26 cellular contexts compared by ENCODE assay signal in genomic region chr12:104048162-104048561, GRCh38. TPM values are rescaled to one million over a fixed set of nuclear protein-coding genes. Genes with fewer than 3 reads are reported as not detected.
A peak's percentile ranks its signal among the peaks of the same experiment; 100 is the strongest.
DNase-seq lines count a peak whose midpoint lies in the region; ATAC-seq and TF ChIP-seq lines count a peak whose summit lies in the region.
"Had no signal": no experiment of that assay in that cellular context is flagged by ENCODE, and none has a peak within 500 bp of the region (broad histone marks: within the 10 kb centered on the region; RNA-seq: fewer than 3 reads in every experiment).

No MANE protein-coding gene starts in this region.

- H3F3A ChIP-seq in SK-N-SH (replicated peaks; ENCODE audit: insufficient read depth): peaks cover 22% of the 10 kb centered on the region

- H3K4me2 ChIP-seq in SK-N-SH (peak overlapping the region; percentile 88), osteoblast (ENCODE audit: insufficient read depth, low read length) (peak overlapping the region; percentile 97)

- TF ChIP-seq CTCF in SK-N-SH (IDR thresholded peaks at IDR 0.05): no peak
- TF ChIP-seq CTCF in coronary artery (IDR thresholded peaks at IDR 0.05): no peak
- no peak for TF ChIP-seq CTCF in osteoblast (IDR thresholded peaks at IDR 0.05; ENCODE audit: extremely low read depth, low read depth, low read length)

- H3K27ac Mint-ChIP-seq in T-helper 2 cell treated with Interferon-gamma antibody and Interleukin-4, amounts not matched to agents 5 μg/mL and 100 μg/mL, for 36 hours: no peak overlapping the region
- H3K27ac Mint-ChIP-seq: dendritic cell treated with granulocyte-macrophage colony-stimulating factor and Interleukin-4, amounts not matched to agents 40 ng/mL and 50 ng/mL, for 4 days; stimulated activated naive B cell treated with anti-CD40 and anti-IgM and Interleukin-4, amounts not matched to agents 10 μg/mL and 1 μg/mL and 100 μg/mL, for 72 hours; T-cell had no signal

- H4K20me1 ChIP-seq in SK-N-SH (ENCODE audit: insufficient read depth) (no peaks in the 10 kb centered on the region), osteoblast (ENCODE audit: insufficient read depth, low read length) (no peaks in the 10 kb centered on the region)

- H3K27ac ChIP-seq in SK-N-SH (ENCODE audit: low read depth in 2 of 2, low read length in 1 of 2) (peak overlapping the region in 1 of 2 experiments; percentile 91; a peak in 1 of 4 replicates), coronary artery (no peak overlapping the region), osteoblast (ENCODE audit: low read depth, low read length) (no peak overlapping the region)
- H3K27ac ChIP-seq: 22Rv1, cardiac muscle cell, lower lobe of right lung had no signal

- no peaks in the 10 kb centered on the region for H3K9me3 Mint-ChIP-seq in T-helper 2 cell treated with Interferon-gamma antibody and Interleukin-4, amounts not matched to agents 5 μg/mL and 100 μg/mL, for 36 hours
- H3K9me3 Mint-ChIP-seq: activated T-cell treated with anti-CD3 and anti-CD28 coated beads, Interleukin-2, amount 50 U/mL, for 4 hours; dendritic cell treated with granulocyte-macrophage colony-stimulating factor and Interleukin-4, amounts not matched to agents 40 ng/mL and 50 ng/mL, for 4 days; stimulated activated naive B cell treated with anti-CD40 and anti-IgM and Interleukin-4, amounts not matched to agents 10 μg/mL and 1 μg/mL and 100 μg/mL, for 72 hours; T-cell had no signal

- no peak overlapping the region for H3K9ac ChIP-seq in SK-N-SH

- no peak for TF ChIP-seq EP300 in SK-N-SH (IDR thresholded peaks at IDR 0.05; ENCODE audit: borderline replicate concordance in 1 of 2, low read depth in 1 of 2, low read length in 1 of 2)

- no peaks in the 10 kb centered on the region for H3K36me3 ChIP-seq in SK-N-SH (replicated peaks in 1 of 2; ENCODE audit: control insufficient read depth in 1 of 2, insufficient read depth in 2 of 2, low read length in 1 of 2)
- H3K36me3 ChIP-seq in osteoblast (ENCODE audit: insufficient read depth, low read length): no peaks in the 10 kb centered on the region
- H3K36me3 ChIP-seq: BE2C, cardiac muscle cell, lower lobe of right lung had no signal

- peaks cover 53% of the 10 kb centered on the region for H3K27me3 Mint-ChIP-seq in T-helper 2 cell treated with Interferon-gamma antibody and Interleukin-4, amounts not matched to agents 5 μg/mL and 100 μg/mL, for 36 hours (ENCODE audit: low read depth)

- H3K4me1 ChIP-seq in SK-N-SH (ENCODE audit: control insufficient read depth in 1 of 2, insufficient read depth in 2 of 2, low read depth in 1 of 2, low read length in 1 of 2): peaks cover 4 to 19% of the 10 kb centered on the region in 2 experiments; a peak in 2 of 4 replicates
- peaks cover 19% of the 10 kb centered on the region for H3K4me1 ChIP-seq in osteoblast (ENCODE audit: insufficient read depth, low read length)
- H3K4me1 ChIP-seq: BE2C had no signal

- CTCF ChIA-PET in SK-N-SH (lab: Yijun Ruan, JAX): no interaction called here

- H3K36me3 Mint-ChIP-seq in T-helper 2 cell treated with Interferon-gamma antibody and Interleukin-4, amounts not matched to agents 5 μg/mL and 100 μg/mL, for 36 hours (ENCODE audit: low read depth): no peaks in the 10 kb centered on the region
- H3K36me3 Mint-ChIP-seq: stimulated activated naive B cell treated with anti-CD40 and anti-IgM and Interleukin-4, amounts not matched to agents 10 μg/mL and 1 μg/mL and 100 μg/mL, for 72 hours; T-cell had no signal

- TF ChIP-seq RAD21 in SK-N-SH (IDR thresholded peaks at IDR 0.05; ENCODE audit: low read length): no peak

- H3K79me2 ChIP-seq in SK-N-SH (ENCODE audit: insufficient read depth): peaks cover 10% of the 10 kb centered on the region; the same call in 1 of the 2 replicates
- peaks cover 5% of the 10 kb centered on the region for H3K79me2 ChIP-seq in osteoblast (ENCODE audit: insufficient read depth, low read length)

- no peak overlapping the region for H3K4me3 Mint-ChIP-seq in T-helper 2 cell treated with Interferon-gamma antibody and Interleukin-4, amounts not matched to agents 5 μg/mL and 100 μg/mL, for 36 hours
- H3K4me3 Mint-ChIP-seq: activated T-cell treated with anti-CD3 and anti-CD28 coated beads, Interleukin-2, amount 50 U/mL, for 4 hours; dendritic cell treated with granulocyte-macrophage colony-stimulating factor and Interleukin-4, amounts not matched to agents 40 ng/mL and 50 ng/mL, for 4 days; stimulated activated naive B cell treated with anti-CD40 and anti-IgM and Interleukin-4, amounts not matched to agents 10 μg/mL and 1 μg/mL and 100 μg/mL, for 72 hours; T-cell had no signal

- H3K4me3 ChIP-seq in SK-N-SH (ENCODE audit: low read depth in 2 of 2, low read length in 1 of 2) (no peak overlapping the region; a peak in 1 of 4 replicates), coronary artery (peak overlapping the region; percentile 67), osteoblast (ENCODE audit: insufficient read depth, low read length) (no peak overlapping the region)
- H3K4me3 ChIP-seq: cardiac muscle cell had no signal

- H3K27me3 ChIP-seq in SK-N-SH (ENCODE audit: insufficient read depth) (no peaks in the 10 kb centered on the region), osteoblast (ENCODE audit: insufficient read depth, low read length) (no peaks in the 10 kb centered on the region)
- H3K27me3 ChIP-seq: cardiac muscle cell had no signal

- ATAC-seq in SK-N-SH treated with all-trans-retinoic acid at 6 μM for 48 hours: no peak
- ATAC-seq: activated T-cell treated with anti-CD3 and anti-CD28 coated beads, Interleukin-2, amount 50 U/mL, for 4 hours; lower lobe of right lung; PC-3; stimulated activated naive B cell treated with anti-CD40 and anti-IgM and Interleukin-4, amounts not matched to agents 10 μg/mL and 1 μg/mL and 100 μg/mL, for 72 hours; T-cell had no signal

- H3K9me2 ChIP-seq in SK-N-SH: no peaks in the 10 kb centered on the region

- WGBS in SK-N-SH (ENCODE audit: low lambda C conversion rate): 94% methylated on average over 5 of the region's 5 CpGs

- H3K9me3 ChIP-seq in SK-N-SH (no peaks in the 10 kb centered on the region), osteoblast (ENCODE audit: low read depth, low read length) (no peaks in the 10 kb centered on the region)
- H3K9me3 ChIP-seq: BE2C, lower lobe of right lung had no signal

- POLR2A ChIA-PET in SK-N-SH (lab: Yijun Ruan, JAX): no interaction called here

- H2AFZ ChIP-seq in SK-N-SH (ENCODE audit: low read depth) (no peak overlapping the region), osteoblast (ENCODE audit: low read length) (no peak overlapping the region)

- H3K4me1 Mint-ChIP-seq in T-helper 2 cell treated with Interferon-gamma antibody and Interleukin-4, amounts not matched to agents 5 μg/mL and 100 μg/mL, for 36 hours (ENCODE audit: low read depth): peaks cover 6% of the 10 kb centered on the region

- no peak for DNase-seq in SK-N-SH
- DNase-seq in coronary artery (ENCODE audit: low spot score): no peak
- no peak for DNase-seq in osteoblast (ENCODE audit: insufficient read length, low spot score, missing footprints)
- DNase-seq in stimulated activated CD4-positive, alpha-beta T cell treated with anti-CD3 and anti-CD28 coated beads, Interleukin-2, amount 100 ng/mL, for 24 hours: no peak
- DNase-seq in AG20443 (ENCODE audit: low spot score): no peak
- no peak for DNase-seq in NCI-H2081 treated with DMSO at 0.1 percent for 48 hours (lab: John Stamatoyannopoulos, UW)
- no peak for DNase-seq in T-helper 2 cell treated with Interferon-gamma antibody and Interleukin-4, amounts not matched to agents 5 μg/mL and 100 μg/mL, for 36 hours (ENCODE audit: low spot score)
- DNase-seq: activated CD4-positive, alpha-beta T cell treated with anti-CD3 and anti-CD28 coated beads for 4 hours; activated naive CD4-positive, alpha-beta T cell; activated T-cell treated with anti-CD3 and anti-CD28 coated beads, Interleukin-2, amount 50 U/mL, for 4 hours; BE2C; KBM-7; lower lobe of right lung; MM.1S; NCI-H1436; NCI-H446 treated with DMSO at 0.1 percent for 48 hours; nucleus accumbens; PC-3; SHP77; stimulated activated CD4-positive, alpha-beta T cell treated with anti-CD3 and anti-CD28 coated beads, Interleukin-4, amount 100 ng/mL, for 1 hour; stimulated activated naive B cell treated with anti-CD40 and anti-IgM and Interleukin-4, amounts not matched to agents 10 μg/mL and 1 μg/mL and 100 μg/mL, for 72 hours; T-cell had no signal

TF ChIP-seq in SK-N-SH, 30 proteins besides CTCF, POLR2A, EP300 and RAD21:
- TF ChIP-seq TCF12 (IDR thresholded peaks at IDR 0.05): no peak

TF ChIP-seq in SK-N-SH treated with all-trans-retinoic acid at 6 μM for 48 hours, 23 proteins besides CTCF, POLR2A, EP300 and RAD21:
- TF ChIP-seq ZNF565 (CRISPR knock-in tag; conservative IDR thresholded peaks at IDR 0.05; ENCODE audit: low read depth) (no peak), RARB (CRISPR knock-in tag; IDR thresholded peaks at IDR 0.05) (no peak), OSR1 (CRISPR knock-in tag; IDR thresholded peaks at IDR 0.05) (no peak), ISL1 (CRISPR knock-in tag; IDR thresholded peaks at IDR 0.05) (no peak), TOX (CRISPR knock-in tag; IDR thresholded peaks at IDR 0.05; ENCODE audit: borderline replicate concordance) (no peak), POU6F1 (CRISPR knock-in tag; IDR thresholded peaks at IDR 0.05; ENCODE audit: borderline replicate concordance, low read depth) (no peak), ZNF8 (CRISPR knock-in tag; IDR thresholded peaks at IDR 0.05) (no peak), ZFP3 (CRISPR knock-in tag; IDR thresholded peaks at IDR 0.05) (no peak)

RNA-seq across cellular contexts. Expression of gene GLT8D2, which starts 1.8 kb away (rescaled TPM):
- polyA plus RNA-seq in SK-N-SH (2012; rRNA removed): 50.0 and 69.5 TPM in 2 replicates
- 65.5 and 65.6 TPM in 2 replicates for polyA plus RNA-seq in SK-N-SH (2012; cell fraction: cytosol; rRNA removed)
- 28.7 and 58.5 TPM in 2 replicates for polyA plus RNA-seq in SK-N-SH (2012; cell fraction: nucleus; rRNA removed)
- 52.5 and 62.2 TPM in 2 replicates for total RNA-seq in osteoblast

RNA-seq across cellular contexts. Expression of gene HCFC2, which starts 16.2 kb away (rescaled TPM):
- 5.2 and 6.6 TPM in 2 replicates for polyA plus RNA-seq in SK-N-SH (2012; rRNA removed)
- polyA plus RNA-seq in SK-N-SH (2012; cell fraction: cytosol; rRNA removed): 5.8 and 6.1 TPM in 2 replicates
- 7.6 and 15.4 TPM in 2 replicates for polyA plus RNA-seq in SK-N-SH (2012; cell fraction: nucleus; rRNA removed)
- 25.7 and 27.7 TPM in 2 replicates for total RNA-seq in osteoblast
